8 cellular contexts compared by ENCODE assay signal in the genomic region with DNA sequence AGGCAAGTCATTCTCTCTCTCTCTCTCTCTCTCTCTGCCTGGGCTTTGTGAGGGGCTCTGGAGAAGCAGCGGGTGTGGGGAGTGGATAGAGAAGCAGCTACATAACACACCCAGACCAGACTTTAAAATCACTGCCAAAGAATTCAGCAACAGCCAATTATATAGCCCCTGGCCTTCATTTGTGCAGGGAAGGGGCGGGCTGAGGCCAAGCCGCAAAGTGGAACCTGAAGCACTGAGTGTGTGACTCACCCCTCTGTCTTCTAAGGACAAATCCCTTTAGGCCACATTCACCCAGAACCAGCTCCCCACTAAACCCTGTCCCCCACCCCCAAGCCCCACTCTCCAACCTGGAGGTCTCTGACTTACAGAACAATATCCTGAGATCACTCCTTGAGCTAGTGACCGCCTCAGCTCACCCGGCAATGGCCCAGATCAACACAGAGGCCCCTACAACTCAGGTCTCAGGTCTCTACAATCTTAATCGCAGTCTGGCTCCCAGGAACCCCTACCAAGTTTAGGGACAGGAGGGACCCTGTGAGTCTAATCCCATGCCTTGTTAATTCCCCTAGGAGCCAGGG. TPM values are rescaled to one million over a fixed set of nuclear protein-coding genes. Genes with fewer than 3 reads are reported as not detected.
DNase-seq lines count a peak whose midpoint lies in the region; ATAC-seq, FAIRE-seq and TF ChIP-seq lines count a peak whose summit lies in the region.

No MANE protein-coding gene starts in this region.

- H3K27me3 ChIP-seq in Peyer's patch (no peaks in the 10 kb centered on the region), keratinocyte (ENCODE audit: control insufficient read depth, extremely low read depth, insufficient read depth, low read length) (no peaks in the 10 kb centered on the region)

- 10% methylated on average over 4 of the region's 6 CpGs for WGBS in A549 (ENCODE audit: missing lambda C conversion rate)

- peak overlapping the region; percentile 86 for H3K4me3 ChIP-seq in A549
- H3K4me3 ChIP-seq in Peyer's patch: peak overlapping the region in 1 of 4 donors; percentile 6
- peak overlapping the region; percentile 11 for H3K4me3 ChIP-seq in astrocyte of the cerebellum (ENCODE audit: low read depth, low read length)
- H3K4me3 ChIP-seq in keratinocyte (ENCODE audit: control insufficient read depth in 2 of 3, extremely low read depth in 1 of 3, insufficient read depth in 2 of 3, low read depth in 1 of 3, low read length in 3 of 3): peak overlapping the region in 2 of 3 experiments; percentile 59 to 62

- FAIRE-seq in A549 (lab: Jason Lieb, UNC): peak; percentile 7
- FAIRE-seq in keratinocyte (lab: Jason Lieb, UNC): peak; percentile 90

- peaks cover 77% of the 10 kb centered on the region for H3K4me1 ChIP-seq in A549
- peaks cover 37 to 84% (median 59%) of the 10 kb centered on the region in 4 donors for H3K4me1 ChIP-seq in Peyer's patch
- H3K4me1 ChIP-seq in keratinocyte (ENCODE audit: control insufficient read depth, extremely low read depth, insufficient read depth, low read length): peaks cover 80% of the 10 kb centered on the region

- no peak overlapping the region for H2AFZ ChIP-seq in keratinocyte (ENCODE audit: control insufficient read depth, low read length)

- H3K9me3 Mint-ChIP-seq in stimulated activated naive B cell treated with anti-CD40 and anti-IgM and Interleukin-4, amounts not matched to agents 10 μg/mL and 1 μg/mL and 100 μg/mL, for 72 hours: no peaks in the 10 kb centered on the region

- H3K4me2 ChIP-seq in A549 (peak overlapping the region; percentile 87), keratinocyte (ENCODE audit: control insufficient read depth, extremely low read depth, insufficient read depth, low read depth, low read length) (peak overlapping the region; percentile 99)

- no peaks in the 10 kb centered on the region for H3K9me3 ChIP-seq in A549
- H3K9me3 ChIP-seq in Peyer's patch: no peaks in the 10 kb centered on the region
- no peaks in the 10 kb centered on the region for H3K9me3 ChIP-seq in keratinocyte (ENCODE audit: control insufficient read depth, low read depth, low read length)

- ATAC-seq in A549 (peak; percentile 60 to 72), GM18868 (IDR thresholded peaks at IDR 0.05; ENCODE audit: unreplicated experiment) (peak; percentile 26)
- peak; percentile 13 to 14 for ATAC-seq in stimulated activated naive B cell treated with anti-CD40 and anti-IgM and Interleukin-4, amounts not matched to agents 10 μg/mL and 1 μg/mL and 100 μg/mL, for 72 hours (replicated peaks)

- H3K27ac ChIP-seq in A549 (peak overlapping the region; percentile 95 to 97), Peyer's patch (peak overlapping the region; percentile 85 to 98 (median 92)), keratinocyte (ENCODE audit: control insufficient read depth, insufficient read depth, low read length) (peak overlapping the region; percentile 98)

- TF ChIP-seq CTCF in A549 (IDR thresholded peaks at IDR 0.05) (no peak), Peyer's patch (IDR thresholded peaks at IDR 0.05) (no peak), astrocyte of the cerebellum (IDR thresholded peaks at IDR 0.05; ENCODE audit: low read depth, low read length, missing control alignments) (no peak), keratinocyte (optimal IDR thresholded peaks at IDR 0.05 in 1 of 3, IDR thresholded peaks at IDR 0.05 in 1 of 3, conservative IDR thresholded peaks at IDR 0.05 in 1 of 3; ENCODE audit: extremely low read depth in 1 of 3, insufficient read depth in 2 of 3, low read length in 3 of 3) (no peak)

- no peaks in the 10 kb centered on the region for H4K20me1 ChIP-seq in keratinocyte (ENCODE audit: control insufficient read depth, extremely low read depth, insufficient read depth, low read length)

- TF ChIP-seq RAD21 in A549 (conservative IDR thresholded peaks at IDR 0.05 in 1 of 2, IDR thresholded peaks at IDR 0.05 in 1 of 2): no peak

- H3K79me2 ChIP-seq in keratinocyte (ENCODE audit: control insufficient read depth, insufficient read depth, low read length): peaks cover 85% of the 10 kb centered on the region

- POLR2A ChIA-PET in A549 (lab: Yijun Ruan, JAX): interaction anchor here (1.0 to 3.6 kb wide), 5 partner anchors 9 to 136 kb away, joined by 3 to 28 read pairs (median 5); partner anchors contain the start of genes DNAJA1 and SMU1

- no peaks in the 10 kb centered on the region for H3K36me3 ChIP-seq in Peyer's patch
- H3K36me3 ChIP-seq in keratinocyte (ENCODE audit: control insufficient read depth in 2 of 2, extremely low read depth in 1 of 2, insufficient read depth in 2 of 2, low read length in 2 of 2): no peaks in the 10 kb centered on the region

- TF ChIP-seq POLR2A in A549 (IDR thresholded peaks at IDR 0.05; ENCODE audit: low read length) (no peak), Peyer's patch (IDR thresholded peaks at IDR 0.05) (peak in 1 of 2 donors; percentile 30)

- peaks cover 4% of the 10 kb centered on the region for H3K9me1 ChIP-seq in keratinocyte (ENCODE audit: control insufficient read depth, extremely low read depth, insufficient read depth, low read length)

- CTCF ChIA-PET in A549 (lab: Yijun Ruan, JAX): interaction anchor here (0.8 to 6.3 kb wide), 7 partner anchors 10 to 80 kb away, joined by 3 to 32 read pairs (median 6); no protein-coding TSS in a partner anchor

- peaks cover 22 to 24% of the 10 kb centered on the region in 2 donors for H3K36me3 Mint-ChIP-seq in stimulated activated naive B cell treated with anti-CD40 and anti-IgM and Interleukin-4, amounts not matched to agents 10 μg/mL and 1 μg/mL and 100 μg/mL, for 72 hours

- TF ChIP-seq EP300 in A549 (IDR thresholded peaks at IDR 0.05): peak; percentile 21 to 51; a peak in 2 of 5 replicates

- H3K9ac ChIP-seq in keratinocyte (ENCODE audit: control insufficient read depth, extremely low read depth, insufficient read depth, low read length): peak overlapping the region; percentile 87

- H3K27ac Mint-ChIP-seq in stimulated activated naive B cell treated with anti-CD40 and anti-IgM and Interleukin-4, amounts not matched to agents 10 μg/mL and 1 μg/mL and 100 μg/mL, for 72 hours: peak overlapping the region; percentile 97

- no peaks in the 10 kb centered on the region for H3K27me3 Mint-ChIP-seq in stimulated activated naive B cell treated with anti-CD40 and anti-IgM and Interleukin-4, amounts not matched to agents 10 μg/mL and 1 μg/mL and 100 μg/mL, for 72 hours

- in situ Hi-C loops in astrocyte of the cerebellum (cut with HindIII; ENCODE audit: low sequenced_read_pairs): no loop called here

- DNase-seq in A549 (ENCODE audit: low read depth in 1 of 2, low spot score in 1 of 2) (peak; percentile 82 to 90), Peyer's patch (peak in 2 of 3 donors; percentile 62 to 77), astrocyte of the cerebellum (ENCODE audit: low read depth) (peak; percentile 97), keratinocyte (ENCODE audit: low read depth, low spot score) (peak; percentile 86), KG1 (lab: John Stamatoyannopoulos, UW) (no peak), GF-D8 (lab: John Stamatoyannopoulos, UW) (no peak)
- DNase-seq in stimulated activated naive B cell treated with anti-CD40 and anti-IgM and Interleukin-4, amounts not matched to agents 10 μg/mL and 1 μg/mL and 100 μg/mL, for 72 hours: no peak

- H3K4me1 Mint-ChIP-seq in stimulated activated naive B cell treated with anti-CD40 and anti-IgM and Interleukin-4, amounts not matched to agents 10 μg/mL and 1 μg/mL and 100 μg/mL, for 72 hours: peaks cover 63 to 88% of the 10 kb centered on the region in 2 donors

- dilution Hi-C loops in keratinocyte (cut with MboI; ENCODE audit: extremely low pct_ligation_motif_present, low sequenced_read_pairs): no loop called here

- peak overlapping the region; percentile 73 to 79 for H3K4me3 Mint-ChIP-seq in stimulated activated naive B cell treated with anti-CD40 and anti-IgM and Interleukin-4, amounts not matched to agents 10 μg/mL and 1 μg/mL and 100 μg/mL, for 72 hours

TF ChIP-seq in A549, 52 proteins besides CTCF, POLR2A, EP300 and RAD21:
- TF ChIP-seq NPAS2 (CRISPR knock-in tag; IDR thresholded peaks at IDR 0.05; ENCODE audit: borderline replicate concordance): no peak
- TF ChIP-seq HOXB13 (CRISPR knock-in tag; IDR thresholded peaks at IDR 0.05; ENCODE audit: low read depth): no peak
- TF ChIP-seq JUN (IDR thresholded peaks at IDR 0.05): peak; percentile 60 to 82; a peak in 4 of 5 replicates
- no peak for TF ChIP-seq ZFP36 (IDR thresholded peaks at IDR 0.05; ENCODE audit: borderline replicate concordance, partially characterized antibody)
- TF ChIP-seq HEYL (CRISPR knock-in tag; IDR thresholded peaks at IDR 0.05): no peak
- peak; percentile 42 for TF ChIP-seq GATA3 (IDR thresholded peaks at IDR 0.05; ENCODE audit: borderline replicate concordance)
- peak; percentile 55 for TF ChIP-seq JUNB (IDR thresholded peaks at IDR 0.05)
- no peak for TF ChIP-seq ZSCAN20 (CRISPR knock-in tag; IDR thresholded peaks at IDR 0.05)
- peak; percentile 69 for TF ChIP-seq FOSL2 (IDR thresholded peaks at IDR 0.05)
- TF ChIP-seq FOSL2 (CRISPR knock-in tag; IDR thresholded peaks at IDR 0.05): peak; percentile 85
- TF ChIP-seq SREBF2 (IDR thresholded peaks at IDR 0.05): no peak
- TF ChIP-seq HOXA7 (CRISPR knock-in tag; IDR thresholded peaks at IDR 0.05): no peak
- TF ChIP-seq, protein P1, sequence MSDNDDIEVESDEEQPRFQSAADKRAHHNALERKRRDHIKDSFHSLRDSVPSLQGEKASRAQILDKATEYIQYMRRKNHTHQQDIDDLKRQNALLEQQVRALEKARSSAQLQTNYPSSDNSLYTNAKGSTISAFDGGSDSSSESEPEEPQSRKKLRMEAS (IDR thresholded peaks at IDR 0.05): peak; percentile 39; the same call in 1 of the 2 replicates

RNA-seq across cellular contexts. Expression of gene B4GALT1, which starts 6.0 kb away (rescaled TPM):
- polyA plus RNA-seq in A549 (2011; rRNA removed) (180 and 191 TPM in 2 replicates), A549 (2017; fragmentation: RNase III; extraction: RNeasy Plus Mini Kit Qiagen cat#74134 plus additional on column Dnase treatment) (140 to 182 TPM (median 167 TPM) in 3 replicates), keratinocyte (54.3 to 82.9 TPM (median 55.1 TPM) in 3 replicates)
- 52.5 and 77.2 TPM in 2 replicates for polyA plus RNA-seq in A549 (2012; cell fraction: cytosol; rRNA removed)
- polyA plus RNA-seq in A549 (2012; cell fraction: nucleus; rRNA removed): 58.3 and 75.3 TPM in 2 replicates
- 251 and 259 TPM in 2 replicates for polyA minus RNA-seq in A549 (2011; rRNA and poly(A)+ RNA removed)
- 10 to 100 TPM; 26.4 to 65.3 (median 44.1) TPM for total RNA-seq in Peyer's patch
- polyA plus RNA-seq in keratinocyte (2011; ENCODE audit: low read depth): 9.5 TPM
- polyA plus RNA-seq in keratinocyte (2011; cell fraction: cytosol; rRNA removed): 57.6 and 65.9 TPM in 2 replicates
- 114 and 120 TPM in 2 replicates for polyA plus RNA-seq in keratinocyte (2011; cell fraction: nucleus; rRNA removed)
- polyA plus RNA-seq in keratinocyte (2012; ENCODE audit: low replicate concordance): 60.2 and 84.0 TPM in 2 replicates
- polyA minus RNA-seq in keratinocyte: 112 to 184 TPM (median 118 TPM) in 3 replicates
- polyA minus RNA-seq in keratinocyte (2011; cell fraction: cytosol; rRNA and poly(A)+ RNA removed): 89.8 TPM
- 109 and 160 TPM in 2 replicates for polyA minus RNA-seq in keratinocyte (2011; cell fraction: nucleus; rRNA and poly(A)+ RNA removed)

Comparison
In these comparisons a context has a peak if more than half of its experiments do, and no peak if none do; other contexts are left out.
1. ATAC-seq: peak in every context shown above with its lines; median percentile 66 in A549; 26 in GM18868; 14 in stimulated activated naive B cell treated with anti-CD40 and anti-IgM and Interleukin-4, amounts not matched to agents 10 μg/mL and 1 μg/mL and 100 μg/mL, for 72 hours.
2. DNase-seq: peak in A549 (2 of 2), Peyer's patch (2 of 3), astrocyte of the cerebellum (single experiment) and keratinocyte (single experiment); none in stimulated activated naive B cell treated with anti-CD40 and anti-IgM and Interleukin-4, amounts not matched to agents 10 μg/mL and 1 μg/mL and 100 μg/mL, for 72 hours (single experiment), KG1 (single experiment) and GF-D8 (single experiment).
3. Peak in every context shown above with its lines, with median percentiles within 50 percentile points of each other: H3K27ac ChIP-seq.